ENCODE assay signal across 21 cellular contexts in genomic region chr3:187296058-187296457, GRCh38. TPM values are rescaled to one million over a fixed set of nuclear protein-coding genes. Genes with fewer than 3 reads are reported as not detected.
"Had no signal": no experiment of that assay in that cellular context is flagged by ENCODE, and none has a peak within 500 bp of the region (broad histone marks: within the 10 kb centered on the region; RNA-seq: fewer than 3 reads in every experiment).

No MANE protein-coding gene starts in this region.

- H3K4me3 ChIP-seq: coronary artery, hepatocyte, ovary, sigmoid colon, thyroid gland had no signal

- H3K79me2 ChIP-seq: hepatocyte had no signal

- H3K4me2 ChIP-seq: hepatocyte had no signal

- FAIRE-seq: endothelial cell of umbilical vein had no signal

- ATAC-seq: activated CD8-positive, alpha-beta T cell treated with anti-CD3 and anti-CD28 coated beads for 36 hours; activated T-cell treated with anti-CD3 and anti-CD28 coated beads, Interleukin-2, amount 50 U/mL, for 4 hours; left lobe of liver; stimulated activated effector memory CD8-positive, alpha-beta T cell treated with anti-CD3 and anti-CD28 coated beads, Interleukin-12 subunit alpha, Interleukin-12 subunit beta, amount 100 ng/mL, for 72 hours; T-helper 17 cell had no signal

- H3K9me3 ChIP-seq: ovary, thyroid gland had no signal

- DNase-seq: activated CD4-positive, alpha-beta T cell treated with anti-CD3 and anti-CD28 coated beads for 48 hours; activated CD8-positive, alpha-beta T cell treated with anti-CD3 and anti-CD28 coated beads for 36 hours; activated effector memory CD4-positive, alpha-beta T cell treated with anti-CD3 and anti-CD28 coated beads, Interleukin-2, amount 50 U/mL, for 16 hours; activated T-cell treated with anti-CD3 and anti-CD28 coated beads, Interleukin-2, amount 50 U/mL, for 4 hours; amniotic stem cell; brain microvascular endothelial cell; effector CD8-positive, alpha-beta T cell; islet precursor cell; mammary epithelial cell; naive B cell; ovary; sigmoid colon; stimulated activated CD4-positive, alpha-beta T cell treated with anti-CD3 and anti-CD28 coated beads, Interleukin-2, amount 100 ng/mL, for 24 hours; T-helper 17 cell; thyroid gland had no signal

- H3K27ac ChIP-seq: brain microvascular endothelial cell, coronary artery, hepatocyte, ovary, sigmoid colon, thyroid gland had no signal

- H3K27me3 ChIP-seq: brain microvascular endothelial cell, hepatocyte, ovary, sigmoid colon, thyroid gland had no signal

- H2AFZ ChIP-seq: hepatocyte had no signal

- H3K36me3 ChIP-seq: brain microvascular endothelial cell, ovary, sigmoid colon, thyroid gland had no signal

RNA-seq across cellular contexts. Expression of gene MASP1, which starts 4.5 kb away (rescaled TPM):
- total RNA-seq: activated CD8-positive, alpha-beta T cell treated with anti-CD3 and anti-CD28 coated beads for 36 hours; mononuclear cell had no signal
- polyA plus RNA-seq: mammary epithelial cell had no signal
